Comparison of ENCODE assay signal across 10 cellular contexts in the genomic region with DNA sequence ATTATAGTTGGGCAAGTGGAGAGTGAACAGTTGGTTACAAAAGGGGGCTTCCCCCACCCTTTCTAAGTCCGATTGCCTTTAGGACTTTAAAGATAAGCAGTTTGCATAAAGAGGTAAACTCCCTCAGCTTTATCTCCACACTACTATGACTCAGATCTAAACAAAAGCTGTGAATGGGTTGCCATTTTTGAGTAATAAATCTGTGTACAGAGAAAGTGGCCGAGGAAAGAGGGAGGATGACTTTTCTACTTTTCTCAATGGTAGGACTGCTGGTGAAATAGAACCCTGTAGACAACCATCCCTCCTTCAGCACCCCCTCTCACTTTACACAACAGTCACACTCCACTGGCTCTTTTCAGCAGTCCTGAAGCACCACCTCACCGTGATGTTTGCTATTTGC.
A peak's percentile ranks its signal among the peaks of the same experiment; 100 is the strongest.
DNase-seq lines count a peak whose midpoint lies in the region; ATAC-seq and TF ChIP-seq lines count a peak whose summit lies in the region.
"Had no signal": no experiment of that assay in that cellular context is flagged by ENCODE, and none has a peak within 500 bp of the region (broad histone marks: within the 10 kb centered on the region; RNA-seq: fewer than 3 reads in every experiment).

No MANE protein-coding gene starts in this region.

- no peaks in the 10 kb centered on the region for H3K9me2 ChIP-seq in PC-9 (ENCODE audit: insufficient read depth)

- H3K4me3 Mint-ChIP-seq in CD8-positive, alpha-beta memory T cell, result no peak overlapping the region

- TF ChIP-seq CTCF in parathyroid adenoma (IDR thresholded peaks at IDR 0.05) (no peak), PC-9 (conservative IDR thresholded peaks at IDR 0.05) (no peak)

- H3K27ac ChIP-seq in parathyroid adenoma (peak overlapping the region; percentile 93), PC-9 (no peak overlapping the region)
- no peak overlapping the region for H3K27ac ChIP-seq in CD8-positive, alpha-beta memory T cell (ENCODE audit: low read depth, low read length)
- H3K27ac ChIP-seq: vagina had no signal

- H3K4me3 ChIP-seq in parathyroid adenoma (ENCODE audit: low read depth, low read length) (peak overlapping the region; percentile 22), PC-9 (no peak overlapping the region)
- no peak overlapping the region for H3K4me3 ChIP-seq in CD8-positive, alpha-beta memory T cell (ENCODE audit: low read length)
- H3K4me3 ChIP-seq: vagina had no signal

- POLR2A ChIA-PET in PC-9 (lab: Charles Lee; ENCODE audit: unreplicated experiment), result no interaction called here
- POLR2A ChIA-PET in CD8-positive, alpha-beta memory T cell (lab: Charles Lee), result no interaction called here

- CTCF ChIA-PET in PC-9 (lab: Charles Lee), result no interaction called here
- CTCF ChIA-PET in CD8-positive, alpha-beta memory T cell (lab: Charles Lee), result no interaction called here

- H3K9me3 Mint-ChIP-seq in CD8-positive, alpha-beta memory T cell, result no peaks in the 10 kb centered on the region

- ATAC-seq in activated CD4-positive, CD25-positive, alpha-beta regulatory T cell treated with anti-CD3 and anti-CD28 coated beads, Interleukin-2, amount 50 U/mL, for 24 hours, result peak; percentile 38 to 48
- ATAC-seq in HG02571 (IDR thresholded peaks at IDR 0.05; ENCODE audit: unreplicated experiment), result peak; percentile 83
- peak; percentile 87 for ATAC-seq in HG03571 (IDR thresholded peaks at IDR 0.05; ENCODE audit: unreplicated experiment)
- ATAC-seq: esophagus mucosa had no signal

- H3K79me2 ChIP-seq in parathyroid adenoma, result peaks cover 57% of the 10 kb centered on the region
- 0 out of 2 replicates have a peak, but pooled peaks cover 19% of the 10 kb centered on the region for H3K79me2 ChIP-seq in PC-9 (ENCODE audit: low read depth)

- peak overlapping the region; percentile 54 for H3K4me2 ChIP-seq in parathyroid adenoma (ENCODE audit: low read length)
- H3K4me2 ChIP-seq in PC-9, result no peak overlapping the region

- H3K36me3 Mint-ChIP-seq in CD8-positive, alpha-beta memory T cell, result peaks cover 3 to 10% (median 6%) of the 10 kb centered on the region in 3 donors

- H3K9ac ChIP-seq in parathyroid adenoma, result peak overlapping the region; percentile 31

- peaks cover 52% of the 10 kb centered on the region for H3K4me1 ChIP-seq in parathyroid adenoma
- H3K4me1 ChIP-seq in PC-9 (replicated peaks; ENCODE audit: insufficient read depth), result peaks cover 6% of the 10 kb centered on the region
- H3K4me1 ChIP-seq in CD8-positive, alpha-beta memory T cell (ENCODE audit: insufficient read depth, low read length), result no peaks in the 10 kb centered on the region

- no TSS peak for BruUV-seq in PC-9 (replicated peaks; lab: Mats Ljungman, UMichigan)

- no peaks in the 10 kb centered on the region for H3K4me1 Mint-ChIP-seq in CD8-positive, alpha-beta memory T cell

- no peaks in the 10 kb centered on the region for H3K27me3 Mint-ChIP-seq in CD8-positive, alpha-beta memory T cell

- no peak for DNase-seq in activated CD4-positive, CD25-positive, alpha-beta regulatory T cell treated with anti-CD3 and anti-CD28 coated beads, Interleukin-2, amount 50 U/mL, for 72 hours
- DNase-seq in PC-9 (no peak), NCI-H524 treated with DMSO at 0.1 percent for 48 hours (lab: John Stamatoyannopoulos, UW) (no peak)
- no peak for DNase-seq in CD8-positive, alpha-beta memory T cell

- H3F3A ChIP-seq in PC-9 (ENCODE audit: insufficient read depth, low read depth), result no peaks in the 10 kb centered on the region

- no peaks in the 10 kb centered on the region for H3K27me3 ChIP-seq in parathyroid adenoma (ENCODE audit: control insufficient read depth, insufficient read depth, low read length)
- H3K27me3 ChIP-seq in PC-9 (ENCODE audit: insufficient read depth, low read depth), result no peaks in the 10 kb centered on the region
- H3K27me3 ChIP-seq in CD8-positive, alpha-beta memory T cell (ENCODE audit: insufficient read depth, low read length, poor library complexity, severe bottlenecking), result no peaks in the 10 kb centered on the region
- H3K27me3 ChIP-seq: vagina had no signal

- H3K27ac Mint-ChIP-seq in CD8-positive, alpha-beta memory T cell, result peak overlapping the region in 1 of 8 donors; percentile 12

- H3K36me3 ChIP-seq in parathyroid adenoma (ENCODE audit: control insufficient read depth, insufficient read depth, low read length), result no peaks in the 10 kb centered on the region
- H3K36me3 ChIP-seq in PC-9 (ENCODE audit: low read depth), result no peaks in the 10 kb centered on the region
- H3K36me3 ChIP-seq in CD8-positive, alpha-beta memory T cell (ENCODE audit: insufficient read depth, low read length), result no peaks in the 10 kb centered on the region
- H3K36me3 ChIP-seq: vagina had no signal

- H2AFZ ChIP-seq in parathyroid adenoma (no peak overlapping the region), PC-9 (no peak overlapping the region)

- no peaks in the 10 kb centered on the region for H4K20me1 ChIP-seq in PC-9 (ENCODE audit: insufficient read depth)

- H3K9me3 ChIP-seq in parathyroid adenoma (ENCODE audit: control insufficient read depth, low read length), result no peaks in the 10 kb centered on the region
- H3K9me3 ChIP-seq in PC-9 (ENCODE audit: insufficient read depth, low read depth), result no peaks in the 10 kb centered on the region
- no peaks in the 10 kb centered on the region for H3K9me3 ChIP-seq in CD8-positive, alpha-beta memory T cell (ENCODE audit: low read length)
- H3K9me3 ChIP-seq: vagina had no signal

- intact Hi-C loops in PC-9 (cut with micrococcal nuclease; ENCODE audit: unreplicated experiment), result no loop called here
